In the genomic region with DNA sequence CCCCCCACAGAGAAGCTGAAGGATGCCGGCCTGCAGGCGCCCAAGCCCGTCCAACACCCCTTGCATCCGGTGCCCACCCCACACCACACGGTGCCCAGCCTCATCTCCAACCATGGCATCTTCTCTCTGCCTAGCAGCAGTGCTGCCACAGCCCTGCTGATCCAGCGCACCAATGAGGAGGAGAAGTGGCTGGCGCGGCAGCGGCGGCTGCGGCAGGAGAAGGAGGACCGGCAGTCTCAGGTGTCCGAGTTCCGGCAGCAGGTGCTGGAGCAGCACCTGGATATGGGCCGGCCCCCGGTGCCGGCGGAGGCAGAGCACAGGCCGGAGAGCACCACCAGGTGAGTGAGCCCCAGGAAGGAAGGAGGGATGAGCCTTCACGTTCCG, we compare ENCODE assay signal across 19 cellular contexts.
"Had no signal": no experiment of that assay in that cellular context is flagged by ENCODE, and none has a peak within 500 bp of the region (broad histone marks: within the 10 kb centered on the region; RNA-seq: fewer than 3 reads in every experiment).

No MANE protein-coding gene starts in this region.

- FAIRE-seq: astrocyte, TTC549 had no signal

- DNase-seq: activated CD4-positive, alpha-beta T cell treated with anti-CD3 and anti-CD28 coated beads for 36 hours; activated CD4-positive, alpha-beta T cell treated with anti-CD3 and anti-CD28 coated beads, Interleukin-2, amount 50 U/mL, for 48 hours; activated gamma-delta T cell; effector memory CD8-positive, alpha-beta T cell; esophagus squamous epithelium; naive B cell; stimulated activated CD4-positive, alpha-beta T cell treated with anti-CD3 and anti-CD28 coated beads, Interleukin-4, amount 100 ng/mL, for 24 hours; stimulated activated naive B cell treated with anti-CD40 and anti-IgM and Interleukin-4, amounts not matched to agents 10 μg/mL and 1 μg/mL and 100 μg/mL, for 72 hours; SW 1271; upper lobe of right lung had no signal

- H3K36me3 ChIP-seq: breast epithelium had no signal

- H3K4me2 ChIP-seq: smooth muscle cell had no signal

- H3K4me3 Mint-ChIP-seq: activated CD4-positive, alpha-beta T cell treated with anti-CD3 and anti-CD28 coated beads for 36 hours; activated naive CD4-positive, alpha-beta T cell treated with anti-CD3 and anti-CD28 coated beads, Interleukin-2, amount 50 U/mL, for 24 hours; effector memory CD8-positive, alpha-beta T cell; naive B cell; neural crest cell; stimulated activated naive B cell treated with anti-CD40 and anti-IgM and Interleukin-4, amounts not matched to agents 10 μg/mL and 1 μg/mL and 100 μg/mL, for 72 hours; WTC11 had no signal

- H3K4me3 ChIP-seq: breast epithelium, esophagus squamous epithelium, smooth muscle cell, upper lobe of right lung had no signal

- H3K27ac Mint-ChIP-seq: activated CD4-positive, alpha-beta T cell treated with anti-CD3 and anti-CD28 coated beads for 36 hours; activated naive CD4-positive, alpha-beta T cell treated with anti-CD3 and anti-CD28 coated beads, Interleukin-2, amount 50 U/mL, for 24 hours; stimulated activated naive B cell treated with anti-CD40 and anti-IgM and Interleukin-4, amounts not matched to agents 10 μg/mL and 1 μg/mL and 100 μg/mL, for 72 hours; WTC11 had no signal

- ATAC-seq: activated CD4-positive, alpha-beta T cell treated with anti-CD3 and anti-CD28 coated beads for 36 hours; effector memory CD8-positive, alpha-beta T cell; left lobe of liver; sciatic nerve; stimulated activated naive B cell treated with anti-CD40 and anti-IgM and Interleukin-4, amounts not matched to agents 10 μg/mL and 1 μg/mL and 100 μg/mL, for 72 hours; upper lobe of right lung; WTC11 had no signal

- H3K27me3 Mint-ChIP-seq: activated CD4-positive, alpha-beta T cell treated with anti-CD3 and anti-CD28 coated beads for 36 hours; activated naive CD4-positive, alpha-beta T cell treated with anti-CD3 and anti-CD28 coated beads, Interleukin-2, amount 50 U/mL, for 24 hours; effector memory CD8-positive, alpha-beta T cell; naive B cell; stimulated activated naive B cell treated with anti-CD40 and anti-IgM and Interleukin-4, amounts not matched to agents 10 μg/mL and 1 μg/mL and 100 μg/mL, for 72 hours had no signal

- H3K4me1 Mint-ChIP-seq: activated CD4-positive, alpha-beta T cell treated with anti-CD3 and anti-CD28 coated beads for 36 hours; activated naive CD4-positive, alpha-beta T cell treated with anti-CD3 and anti-CD28 coated beads, Interleukin-2, amount 50 U/mL, for 24 hours; WTC11 had no signal

- H3K27me3 ChIP-seq: breast epithelium, esophagus squamous epithelium, upper lobe of right lung had no signal

- H3K27ac ChIP-seq: breast epithelium, esophagus squamous epithelium, upper lobe of right lung had no signal

- H3K9me3 Mint-ChIP-seq: activated naive CD4-positive, alpha-beta T cell treated with anti-CD3 and anti-CD28 coated beads, Interleukin-2, amount 50 U/mL, for 24 hours; effector memory CD8-positive, alpha-beta T cell; naive B cell; neural crest cell; stimulated activated naive B cell treated with anti-CD40 and anti-IgM and Interleukin-4, amounts not matched to agents 10 μg/mL and 1 μg/mL and 100 μg/mL, for 72 hours; WTC11 had no signal

- H3K9me3 ChIP-seq: breast epithelium, esophagus squamous epithelium, upper lobe of right lung had no signal
